Comparison of ENCODE assay signal across 26 cellular contexts in genomic region chr5:66452109-66452508, GRCh38.
"Had no signal": no experiment of that assay in that cellular context is flagged by ENCODE, and none has a peak within 500 bp of the region (broad histone marks: within the 10 kb centered on the region; RNA-seq: fewer than 3 reads in every experiment).

No MANE protein-coding gene starts in this region.

- ATAC-seq: HepG2, Panc1, PC-3 had no signal

- H3K27ac ChIP-seq: HL-60, RWPE1 had no signal

- H3K4me3 ChIP-seq: MG63 had no signal

- H3K4me2 ChIP-seq: SK-N-SH had no signal

- H3K36me3 ChIP-seq: MG63 had no signal

- H3K9ac ChIP-seq: SK-N-SH had no signal

- H3K27me3 ChIP-seq: MG63 had no signal

- H3K9me3 ChIP-seq: SK-N-SH had no signal

- DNase-seq: IMR-90; Karpas-422; KG1; MG63; NCI-H1092; NCI-H1105 treated with DMSO at 0.1 percent for 48 hours; NCI-H1417 treated with DMSO at 0.1 percent for 48 hours; NCI-H146; NCI-H1694 treated with DMSO at 0.1 percent for 48 hours; NCI-H1930; NCI-H2081; NCI-H2107; NCI-H2227 treated with DMSO at 0.1 percent for 48 hours; NCI-H510A; NCI-H524 treated with DMSO at 0.1 percent for 48 hours; NCI-H69; NCI-H774; NK-92 treated with Interleukin-12 subunit alpha and Interleukin-12 subunit beta, amount 100 ng/mL, for 24 hours; PC-3; SHP77; SK-N-SH; SW 1271 had no signal
